ENCODE assay signal across 26 cellular contexts in genomic region chr5:23164971-23165370, GRCh38.
DNase-seq lines count a peak whose midpoint lies in the region; ATAC-seq, FAIRE-seq and TF ChIP-seq lines count a peak whose summit lies in the region.
"Had no signal": no experiment of that assay in that cellular context is flagged by ENCODE, and none has a peak within 500 bp of the region (broad histone marks: within the 10 kb centered on the region; RNA-seq: fewer than 3 reads in every experiment).

No MANE protein-coding gene starts in this region.

- H2BK20ac ChIP-seq in H1 (ENCODE audit: low read length) = no peak overlapping the region

- no peak overlapping the region for H3K4me3 ChIP-seq in GM23338
- no peak overlapping the region for H3K4me3 ChIP-seq in H1 (ENCODE audit: extremely low read depth in 1 of 4, insufficient read depth in 2 of 4, low read depth in 3 of 4, low read length in 4 of 4)
- H3K4me3 ChIP-seq: A549; BLaER1 treated with 17β-estradiol and CSF1 and Interleukin-3, amounts not matched to agents 10 nM and 100 nM; GM12878; GM23248 had no signal

- H2AFZ ChIP-seq in GM23338 (no peak overlapping the region), H1 (ENCODE audit: low read length) (no peak overlapping the region)
- H2AFZ ChIP-seq: GM23248 had no signal

- H2AK5ac ChIP-seq in H1 (ENCODE audit: low read depth, low read length) = no peak overlapping the region

- H3K27me3 ChIP-seq in GM23338 (ENCODE audit: insufficient read depth) (no peaks in the 10 kb centered on the region), H1 (replicated peaks in 1 of 4; ENCODE audit: control insufficient read depth in 3 of 4, extremely low read depth in 1 of 4, insufficient read depth in 3 of 4, low read length in 3 of 4) (no peaks in the 10 kb centered on the region)
- H3K27me3 ChIP-seq: BE2C; BLaER1 treated with 17β-estradiol and CSF1 and Interleukin-3, amounts not matched to agents 10 nM and 100 nM had no signal

- H3K4ac ChIP-seq in H1 (replicated peaks; ENCODE audit: insufficient read length, low read depth, low read length) = no peak overlapping the region

- CTCF ChIA-PET in H1 (lab: Charles Lee; ENCODE audit: partially characterized antibody) = interaction anchor here (0.6 to 0.7 kb wide), 2 partner anchors 12 to 382 kb away, joined by 3 to 4 read pairs; no protein-coding TSS in a partner anchor
- CTCF ChIA-PET in activated CD8-positive, alpha-beta T cell treated with anti-CD3 and anti-CD28 coated beads for 36 hours (lab: Charles Lee) = no interaction called here

- H3K27me3 Mint-ChIP-seq in GM23338 (ENCODE audit: insufficient read depth, low read depth, poor library complexity) = peaks cover 3% of the 10 kb centered on the region
- no peaks in the 10 kb centered on the region for H3K27me3 Mint-ChIP-seq in progenitor cell of endocrine pancreas
- H3K27me3 Mint-ChIP-seq in activated CD8-positive, alpha-beta T cell treated with anti-CD3 and anti-CD28 coated beads for 36 hours = no peaks in the 10 kb centered on the region
- H3K27me3 Mint-ChIP-seq: CD4-positive, alpha-beta T cell; CD8-positive, alpha-beta memory T cell had no signal

- no peak overlapping the region for H3K9ac ChIP-seq in H1 (replicated peaks in 1 of 4; ENCODE audit: extremely low read depth in 1 of 4, low read depth in 3 of 4, low read length in 3 of 4)
- H3K9ac ChIP-seq: BLaER1 treated with 17β-estradiol and CSF1 and Interleukin-3, amounts not matched to agents 10 nM and 100 nM; GM23248 had no signal

- H3K56ac ChIP-seq in H1 (replicated peaks; ENCODE audit: insufficient read length, low read depth, low read length) = peak overlapping the region; percentile 77

- no peak overlapping the region for H3K27ac ChIP-seq in GM23338 (ENCODE audit: low read depth)
- H3K27ac ChIP-seq in H1 (ENCODE audit: low read depth, low read length) = no peak overlapping the region
- H3K27ac ChIP-seq: A549; BLaER1 treated with 17β-estradiol and CSF1 and Interleukin-3, amounts not matched to agents 10 nM and 100 nM; GM23248 had no signal

- H4K8ac ChIP-seq in H1 (ENCODE audit: extremely low read depth, insufficient read depth, low read length) = no peak overlapping the region

- H3K79me2 ChIP-seq in GM23338 (replicated peaks; ENCODE audit: insufficient read depth) (no peaks in the 10 kb centered on the region), H1 (ENCODE audit: control insufficient read depth in 1 of 2, insufficient read depth in 2 of 2, low read length in 2 of 2) (no peaks in the 10 kb centered on the region)

- H3K36me3 Mint-ChIP-seq in GM23338 (ENCODE audit: low read depth) (peaks cover 18% of the 10 kb centered on the region; the same call in 2 of the 3 replicates), progenitor cell of endocrine pancreas (ENCODE audit: insufficient read depth) (no peaks in the 10 kb centered on the region)
- no peaks in the 10 kb centered on the region for H3K36me3 Mint-ChIP-seq in activated naive CD4-positive, alpha-beta T cell treated with anti-CD3 and anti-CD28 coated beads, Interleukin-2, amount 50 U/mL, for 72 hours
- no peaks in the 10 kb centered on the region for H3K36me3 Mint-ChIP-seq in activated CD8-positive, alpha-beta T cell treated with anti-CD3 and anti-CD28 coated beads for 36 hours (ENCODE audit: low read depth)
- H3K36me3 Mint-ChIP-seq: CD14-positive monocyte; CD8-positive, alpha-beta memory T cell had no signal

- TF ChIP-seq RAD21 in H1 (IDR thresholded peaks at IDR 0.05 in 1 of 2, conservative IDR thresholded peaks at IDR 0.05 in 1 of 2; ENCODE audit: low read depth in 2 of 2, low read length in 2 of 2) = no peak

- no peak overlapping the region for H3K14ac ChIP-seq in H1 (ENCODE audit: insufficient read length)

- H3K27ac Mint-ChIP-seq in GM23338 (no peak overlapping the region), progenitor cell of endocrine pancreas (peak overlapping the region; percentile 3)
- no peak overlapping the region for H3K27ac Mint-ChIP-seq in activated naive CD4-positive, alpha-beta T cell treated with anti-CD3 and anti-CD28 coated beads, Interleukin-2, amount 50 U/mL, for 72 hours
- H3K27ac Mint-ChIP-seq in activated CD8-positive, alpha-beta T cell treated with anti-CD3 and anti-CD28 coated beads for 36 hours = no peak overlapping the region
- H3K27ac Mint-ChIP-seq: CD14-positive monocyte; CD4-positive, alpha-beta T cell; CD8-positive, alpha-beta memory T cell had no signal

- TF ChIP-seq CTCF in GM23338 (conservative IDR thresholded peaks at IDR 0.05; ENCODE audit: low read depth in 2 of 2) = no peak
- TF ChIP-seq CTCF in H1 (IDR thresholded peaks at IDR 0.05; ENCODE audit: control extremely low read depth in 1 of 3, insufficient read depth in 1 of 3, low read depth in 1 of 3, low read length in 3 of 3) = no peak
- TF ChIP-seq CTCF in progenitor cell of endocrine pancreas (IDR thresholded peaks at IDR 0.05; ENCODE audit: unreplicated experiment) = no peak
- TF ChIP-seq CTCF in activated CD8-positive, alpha-beta T cell treated with anti-CD3 and anti-CD28 coated beads for 36 hours (IDR thresholded peaks at IDR 0.05) = no peak

- H3K4me2 ChIP-seq in GM23338 (no peak overlapping the region), H1 (ENCODE audit: insufficient read depth in 1 of 2, low read depth in 2 of 2, low read length in 2 of 2) (no peak overlapping the region)
- H3K4me2 ChIP-seq: A549; BLaER1 treated with 17β-estradiol and CSF1 and Interleukin-3, amounts not matched to agents 10 nM and 100 nM had no signal

- no peak for TF ChIP-seq EP300 in H1 (IDR thresholded peaks at IDR 0.05; ENCODE audit: borderline replicate concordance in 1 of 2, low read depth in 2 of 2, low read length in 2 of 2)

- no peak for ATAC-seq in GM23338
- ATAC-seq in activated naive CD4-positive, alpha-beta T cell treated with anti-CD3 and anti-CD28 coated beads, Interleukin-2, amount 50 U/mL, for 72 hours = no peak
- ATAC-seq in activated CD8-positive, alpha-beta T cell treated with anti-CD3 and anti-CD28 coated beads for 36 hours = no peak
- ATAC-seq: A549, GM12878 had no signal

- no peak for TF ChIP-seq POLR2A in H1 (IDR thresholded peaks at IDR 0.05; ENCODE audit: control extremely low read depth in 1 of 2, low read depth in 2 of 2, low read length in 2 of 2)

- DNase-seq in GM23338 (ENCODE audit: low spot score) = peak; percentile 10
- DNase-seq in NCI-H2171 (lab: John Stamatoyannopoulos, UW) = peak; percentile 34
- no peak for DNase-seq in H1 (ENCODE audit: low read depth in 1 of 2, low spot score in 2 of 2)
- DNase-seq in progenitor cell of endocrine pancreas (ENCODE audit: low spot score, unreplicated experiment) = no peak
- DNase-seq in NCI-H446 (lab: John Stamatoyannopoulos, UW) = no peak
- no peak for DNase-seq in activated naive CD4-positive, alpha-beta T cell treated with anti-CD3 and anti-CD28 coated beads, Interleukin-2, amount 50 U/mL, for 72 hours (ENCODE audit: low spot score in 2 of 2)
- DNase-seq in activated CD8-positive, alpha-beta T cell treated with anti-CD3 and anti-CD28 coated beads for 36 hours = no peak
- DNase-seq: 8988T; ACHN; AML-193; BE2C; CD4-positive, alpha-beta T cell; CD8-positive, alpha-beta memory T cell; DMS 273 treated with DMSO at 0.1 percent for 48 hours; DMS79; EL; GDM1; GM23248; HCEC 1CT had no signal

- no peak overlapping the region for H2BK15ac ChIP-seq in H1 (ENCODE audit: low read length)

- H3K79me1 ChIP-seq in H1 (ENCODE audit: low read depth, low read length) = no peaks in the 10 kb centered on the region

- no peak overlapping the region for H2BK120ac ChIP-seq in H1 (replicated peaks; ENCODE audit: low read depth, low read length)

- H3K23ac ChIP-seq in H1 (ENCODE audit: insufficient read length) = no peak overlapping the region

- no peaks in the 10 kb centered on the region for H4K20me1 ChIP-seq in GM23338 (replicated peaks; ENCODE audit: insufficient read depth)
- no peaks in the 10 kb centered on the region for H4K20me1 ChIP-seq in H1 (replicated peaks in 1 of 2; ENCODE audit: control insufficient read depth in 1 of 2, insufficient read depth in 2 of 2, low read length in 2 of 2)
- H4K20me1 ChIP-seq: BLaER1 treated with 17β-estradiol and CSF1 and Interleukin-3, amounts not matched to agents 10 nM and 100 nM had no signal

- H3K23me2 ChIP-seq in H1 (ENCODE audit: low read depth, low read length) = no peaks in the 10 kb centered on the region; the same call in 1 of the 2 replicates

- H3K9me3 Mint-ChIP-seq in GM23338 (peaks cover 22% of the 10 kb centered on the region), progenitor cell of endocrine pancreas (ENCODE audit: low read depth) (peaks cover 3% of the 10 kb centered on the region)
- H3K9me3 Mint-ChIP-seq in activated naive CD4-positive, alpha-beta T cell treated with anti-CD3 and anti-CD28 coated beads, Interleukin-2, amount 50 U/mL, for 72 hours = peaks cover 0 to 12% of the 10 kb centered on the region in 2 donors
- H3K9me3 Mint-ChIP-seq in activated CD8-positive, alpha-beta T cell treated with anti-CD3 and anti-CD28 coated beads for 36 hours = peaks cover 4% of the 10 kb centered on the region

- H3F3A ChIP-seq in GM23338 (replicated peaks; ENCODE audit: low read depth) = no peaks in the 10 kb centered on the region

- intact Hi-C loops in activated CD8-positive, alpha-beta T cell treated with anti-CD3 and anti-CD28 coated beads for 36 hours (cut with micrococcal nuclease) = no loop called here

- H3K36me3 ChIP-seq in GM23338 (ENCODE audit: insufficient read depth) (no peaks in the 10 kb centered on the region), H1 (ENCODE audit: control insufficient read depth in 2 of 4, insufficient read depth in 4 of 4, low read length in 3 of 4) (peaks cover 0 to 5% (median 0%) of the 10 kb centered on the region in 4 experiments; a peak in 1 of 8 replicates)
- H3K36me3 ChIP-seq: BE2C; BLaER1 treated with 17β-estradiol and CSF1 and Interleukin-3, amounts not matched to agents 10 nM and 100 nM had no signal

- peaks cover 6 to 7% of the 10 kb centered on the region in 2 experiments; a peak in 1 of 4 replicates for H3K9me3 ChIP-seq in H1 (ENCODE audit: insufficient read depth in 2 of 2, low read depth in 1 of 2, low read length in 1 of 2)
- H3K9me3 ChIP-seq: A549; BE2C; BLaER1 treated with 17β-estradiol and CSF1 and Interleukin-3, amounts not matched to agents 10 nM and 100 nM had no signal

- POLR2A ChIA-PET in H1 (lab: Charles Lee; ENCODE audit: partially characterized antibody) = no interaction called here
- POLR2A ChIA-PET in activated CD8-positive, alpha-beta T cell treated with anti-CD3 and anti-CD28 coated beads for 36 hours (lab: Charles Lee) = no interaction called here

- H4K91ac ChIP-seq in H1 (replicated peaks; ENCODE audit: insufficient read length, low read length) = no peak overlapping the region

- H3K4me1 Mint-ChIP-seq in GM23338 (peaks cover 9% of the 10 kb centered on the region), progenitor cell of endocrine pancreas (ENCODE audit: low read depth) (peaks cover 6% of the 10 kb centered on the region)
- no peaks in the 10 kb centered on the region for H3K4me1 Mint-ChIP-seq in activated CD8-positive, alpha-beta T cell treated with anti-CD3 and anti-CD28 coated beads for 36 hours (ENCODE audit: low read depth)
- H3K4me1 Mint-ChIP-seq: CD14-positive monocyte; CD8-positive, alpha-beta memory T cell had no signal

- no peak overlapping the region for H4K5ac ChIP-seq in H1 (ENCODE audit: insufficient read length, low read depth, low read length)

- peaks cover 6% of the 10 kb centered on the region; the same call in 1 of the 2 replicates for H3K4me1 ChIP-seq in GM23338 (ENCODE audit: insufficient read depth)
- peaks cover 0 to 5% (median 0%) of the 10 kb centered on the region in 4 experiments; a peak in 2 of 7 replicates for H3K4me1 ChIP-seq in H1 (replicated peaks in 1 of 4; ENCODE audit: control insufficient read depth in 3 of 4, insufficient read depth in 4 of 4, low read length in 3 of 4)
- H3K4me1 ChIP-seq: A549; BE2C; BLaER1 treated with 17β-estradiol and CSF1 and Interleukin-3, amounts not matched to agents 10 nM and 100 nM had no signal

- no peak overlapping the region for H3K4me3 Mint-ChIP-seq in GM23338
- no peak overlapping the region for H3K4me3 Mint-ChIP-seq in progenitor cell of endocrine pancreas (ENCODE audit: low read depth)
- H3K4me3 Mint-ChIP-seq in activated CD8-positive, alpha-beta T cell treated with anti-CD3 and anti-CD28 coated beads for 36 hours = no peak overlapping the region
- H3K4me3 Mint-ChIP-seq: CD14-positive monocyte; CD4-positive, alpha-beta T cell; CD8-positive, alpha-beta memory T cell had no signal

- no peak overlapping the region for H3K18ac ChIP-seq in H1 (ENCODE audit: extremely low read depth, low read length)

- H2BK5ac ChIP-seq in H1 (ENCODE audit: low read depth, low read length) = no peak overlapping the region

- no peak for FAIRE-seq in H1 (lab: Jason Lieb, UNC)
- FAIRE-seq: A549, D721Med, GM12878, GM19239, H54 had no signal

- H2BK12ac ChIP-seq in H1 (ENCODE audit: low read depth, low read length) = no peak overlapping the region

- H3K9me2 ChIP-seq in GM23338 (ENCODE audit: insufficient read depth) = no peaks in the 10 kb centered on the region

Comparison
In these comparisons a context has a peak if more than half of its experiments do, and no peak if none do; other contexts are left out.
1. DNase-seq: peak in GM23338 (single experiment) and NCI-H2171 (single experiment); none in H1 (0 of 2), progenitor cell of endocrine pancreas (single experiment), NCI-H446 (0 of 2), activated naive CD4-positive, alpha-beta T cell treated with anti-CD3 and anti-CD28 coated beads, Interleukin-2, amount 50 U/mL, for 72 hours (0 of 2) and activated CD8-positive, alpha-beta T cell treated with anti-CD3 and anti-CD28 coated beads for 36 hours (single experiment).